ENCODE assay signal across 20 cellular contexts in genomic region chr3:186257866-186258265, GRCh38.
DNase-seq lines count a peak whose midpoint lies in the region; TF ChIP-seq lines count a peak whose summit lies in the region.
"Had no signal": no experiment of that assay in that cellular context is flagged by ENCODE, and none has a peak within 500 bp of the region (broad histone marks: within the 10 kb centered on the region; RNA-seq: fewer than 3 reads in every experiment).

No MANE protein-coding gene starts in this region.

- intact Hi-C loops in esophagus squamous epithelium (cut with DNase I) = loop anchor here (5.0 kb wide), 1 partner anchor 279 kb away; no protein-coding TSS in a partner anchor

- TF ChIP-seq POLR2A in esophagus squamous epithelium (IDR thresholded peaks at IDR 0.05) = no peak

- H3K27me3 ChIP-seq in skeletal muscle satellite cell (ENCODE audit: control insufficient read depth, insufficient read depth, low read length) (peaks cover 16% of the 10 kb centered on the region), esophagus squamous epithelium (no peaks in the 10 kb centered on the region)
- H3K27me3 ChIP-seq: SJSA1 had no signal

- 72 to 74% methylated on average over 6 of the region's 6 CpGs for WGBS in esophagus squamous epithelium, 2 donors

- H3K4me3 ChIP-seq in fibroblast of pulmonary artery (replicated peaks; ENCODE audit: low read depth, low read length) (no peak overlapping the region), skeletal muscle satellite cell (ENCODE audit: low read length) (no peak overlapping the region), esophagus squamous epithelium (no peak overlapping the region)
- H3K4me3 ChIP-seq: GM23338, SJSA1 had no signal

- no peak overlapping the region for H3K27ac ChIP-seq in esophagus squamous epithelium
- H3K27ac ChIP-seq: HL-60, SJSA1 had no signal

- TF ChIP-seq CTCF in fibroblast of pulmonary artery (IDR thresholded peaks at IDR 0.05; ENCODE audit: low read length, missing control alignments) (no peak), esophagus squamous epithelium (IDR thresholded peaks at IDR 0.05) (no peak)

- peak; percentile 69 for DNase-seq in LHCN-M2 (ENCODE audit: low read depth)
- peak; percentile 85 for DNase-seq in amniotic epithelial cell (ENCODE audit: low read depth)
- peak; percentile 25 for DNase-seq in fibroblast of pulmonary artery (ENCODE audit: low read depth)
- DNase-seq in activated CD4-positive, alpha-beta T cell treated with anti-CD3 and anti-CD28 coated beads for 4 hours = no peak
- DNase-seq in DMS79 treated with DMSO at 0.1 percent for 48 hours (lab: John Stamatoyannopoulos, UW) = no peak
- DNase-seq in esophagus squamous epithelium (lab: John Stamatoyannopoulos, UW) = no peak
- DNase-seq: ACHN; Calu3; CD4-positive, alpha-beta T cell; DND-41; GF-D8; KG1; NCI-H146; NCI-H2081 treated with DMSO at 0.1 percent for 48 hours; NCI-H526; RPMI8226 had no signal

- peak overlapping the region; percentile 13 for H3K4me2 ChIP-seq in skeletal muscle satellite cell (ENCODE audit: low read length)
- H3K4me2 ChIP-seq: GM23338 had no signal

- no peaks in the 10 kb centered on the region for H3K36me3 ChIP-seq in skeletal muscle satellite cell (ENCODE audit: insufficient read depth, low read length)
- H3K36me3 ChIP-seq in esophagus squamous epithelium = no peaks in the 10 kb centered on the region
- H3K36me3 ChIP-seq: SJSA1 had no signal

- peaks cover 18% of the 10 kb centered on the region for H3K4me1 ChIP-seq in skeletal muscle satellite cell (ENCODE audit: control insufficient read depth, insufficient read depth, low read length)
- peaks cover 0 to 23% (median 6%) of the 10 kb centered on the region in 3 donors for H3K4me1 ChIP-seq in esophagus squamous epithelium

- H3K9me3 ChIP-seq in skeletal muscle satellite cell (replicated peaks; ENCODE audit: low read length) (no peaks in the 10 kb centered on the region), esophagus squamous epithelium (no peaks in the 10 kb centered on the region)
- H3K9me3 ChIP-seq: SJSA1 had no signal

- H3K9ac ChIP-seq in skeletal muscle satellite cell (ENCODE audit: low read depth, low read length) = no peak overlapping the region

Comparison
In these comparisons a context has a peak if more than half of its experiments do, and no peak if none do; other contexts are left out.
1. DNase-seq: peak in LHCN-M2 (single experiment), amniotic epithelial cell (single experiment) and fibroblast of pulmonary artery (single experiment); none in activated CD4-positive, alpha-beta T cell treated with anti-CD3 and anti-CD28 coated beads for 4 hours (0 of 2), DMS79 treated with DMSO at 0.1 percent for 48 hours (single experiment) and esophagus squamous epithelium (single experiment).